In genomic region chr13:42049454-42049780, GRCh38 we compare ENCODE assay signal across 8 cellular contexts. TPM values are rescaled to one million over a fixed set of nuclear protein-coding genes. Genes with fewer than 3 reads are reported as not detected.
A peak's percentile ranks its signal among the peaks of the same experiment; 100 is the strongest.
DNase-seq lines count a peak whose midpoint lies in the region; ATAC-seq and TF ChIP-seq lines count a peak whose summit lies in the region.

No MANE protein-coding gene starts in this region.

- H3K27me3 ChIP-seq in CD8-positive, alpha-beta T cell (ENCODE audit: insufficient read depth, low read length), result no peaks in the 10 kb centered on the region
- H3K27me3 ChIP-seq in left lung (peaks cover 0 to 37% of the 10 kb centered on the region in 2 donors), transverse colon (no peaks in the 10 kb centered on the region)

- ATAC-seq in CD8-positive, alpha-beta T cell, result no peak
- ATAC-seq in HG02571 (IDR thresholded peaks at IDR 0.05; ENCODE audit: unreplicated experiment) (peak; percentile 22), left lung (peak; percentile 11)

- no peaks in the 10 kb centered on the region for H3K9me3 ChIP-seq in CD8-positive, alpha-beta T cell (ENCODE audit: low read length)
- no peaks in the 10 kb centered on the region for H3K9me3 ChIP-seq in left lung
- H3K9me3 ChIP-seq in transverse colon, result no peaks in the 10 kb centered on the region

- no peak for TF ChIP-seq CTCF in CD8-positive, alpha-beta T cell (IDR thresholded peaks at IDR 0.05)
- TF ChIP-seq CTCF in left lung (IDR thresholded peaks at IDR 0.05), result no peak
- TF ChIP-seq CTCF in transverse colon (IDR thresholded peaks at IDR 0.05), result no peak

- no peaks in the 10 kb centered on the region for H3K27me3 Mint-ChIP-seq in CD8-positive, alpha-beta T cell (ENCODE audit: low read depth)
- peaks cover 3% of the 10 kb centered on the region for H3K27me3 Mint-ChIP-seq in activated T-helper 2 cell treated with anti-CD3 and anti-CD28 coated beads, Interferon-gamma antibody, Interleukin-2, Interleukin-4, amounts not matched to agents 10 μg/mL and 5 μg/mL and 100 μg/mL, durations not matched to agents 14 hours and 24 hours and 36 hours (ENCODE audit: low read depth)

- H3K9me3 Mint-ChIP-seq in CD8-positive, alpha-beta T cell, result no peaks in the 10 kb centered on the region
- H3K9me3 Mint-ChIP-seq in activated T-helper 2 cell treated with anti-CD3 and anti-CD28 coated beads, Interferon-gamma antibody, Interleukin-2, Interleukin-4, amounts not matched to agents 10 μg/mL and 5 μg/mL and 100 μg/mL, durations not matched to agents 14 hours and 24 hours and 36 hours, result no peaks in the 10 kb centered on the region

- CTCF ChIA-PET in CD8-positive, alpha-beta T cell (lab: Charles Lee), result no interaction called here

- H3K27ac ChIP-seq in CD8-positive, alpha-beta T cell (ENCODE audit: low read depth, low read length), result no peak overlapping the region
- H3K27ac ChIP-seq in left lung (peak overlapping the region; percentile 61 to 63), transverse colon (peak overlapping the region; percentile 94 to 97 (median 94))

- peak overlapping the region; percentile 84 for H3K4me3 Mint-ChIP-seq in CD8-positive, alpha-beta T cell
- peak overlapping the region; percentile 87 for H3K4me3 Mint-ChIP-seq in activated T-helper 2 cell treated with anti-CD3 and anti-CD28 coated beads, Interferon-gamma antibody, Interleukin-2, Interleukin-4, amounts not matched to agents 10 μg/mL and 5 μg/mL and 100 μg/mL, durations not matched to agents 14 hours and 24 hours and 36 hours (ENCODE audit: low read depth)

- peaks cover 10% of the 10 kb centered on the region for H3K4me1 ChIP-seq in CD8-positive, alpha-beta T cell (ENCODE audit: insufficient read depth, low read length)
- H3K4me1 ChIP-seq in left lung, result peaks cover 12 to 24% of the 10 kb centered on the region in 2 donors
- peaks cover 0 to 19% (median 7%) of the 10 kb centered on the region in 4 donors for H3K4me1 ChIP-seq in transverse colon

- POLR2A ChIA-PET in CD8-positive, alpha-beta T cell (lab: Charles Lee), result interaction anchor here (1.1 kb wide), 1 partner anchor 89 kb away, joined by 4 read pairs; the partner anchor contains the start of gene VWA8

- H3K36me3 ChIP-seq in CD8-positive, alpha-beta T cell (ENCODE audit: insufficient read depth, low read length), result no peaks in the 10 kb centered on the region
- H3K36me3 ChIP-seq in left lung (no peaks in the 10 kb centered on the region), transverse colon (no peaks in the 10 kb centered on the region)

- TF ChIP-seq EP300 in transverse colon (IDR thresholded peaks at IDR 0.05; ENCODE audit: low read depth), result no peak

- peaks cover 14% of the 10 kb centered on the region for H3K4me1 Mint-ChIP-seq in CD8-positive, alpha-beta T cell (ENCODE audit: low read depth)
- H3K4me1 Mint-ChIP-seq in activated T-helper 2 cell treated with anti-CD3 and anti-CD28 coated beads, Interferon-gamma antibody, Interleukin-2, Interleukin-4, amounts not matched to agents 10 μg/mL and 5 μg/mL and 100 μg/mL, durations not matched to agents 14 hours and 24 hours and 36 hours (ENCODE audit: low read depth), result peaks cover 29% of the 10 kb centered on the region

- peak overlapping the region; percentile 55 for H3K27ac Mint-ChIP-seq in CD8-positive, alpha-beta T cell
- peak overlapping the region; percentile 28 for H3K27ac Mint-ChIP-seq in activated T-helper 2 cell treated with anti-CD3 and anti-CD28 coated beads, Interferon-gamma antibody, Interleukin-2, Interleukin-4, amounts not matched to agents 10 μg/mL and 5 μg/mL and 100 μg/mL, durations not matched to agents 14 hours and 24 hours and 36 hours

- no peak for TF ChIP-seq POLR2A in transverse colon (IDR thresholded peaks at IDR 0.05)

- WGBS in transverse colon (ENCODE audit: low coverage in 1 of 2), 2 donors, result 4 to 30% methylated on average over 1 to 11 of the region's 11 CpGs

- intact Hi-C loops in CD8-positive, alpha-beta T cell (cut with DNase I, micrococcal nuclease), result loop anchor here (2.0 to 10.0 kb wide), 9 partner anchors 89 to 1262 kb away; partner anchors contain the start of genes AKAP11 (in 1 of the 2), KBTBD6 (in 1 of the 2), KBTBD7 (in 1 of the 2) and RGCC (in 1 of the 2)
- intact Hi-C loops in activated T-helper 2 cell treated with anti-CD3 and anti-CD28 coated beads, Interferon-gamma antibody, Interleukin-2, Interleukin-4, amounts not matched to agents 10 μg/mL and 5 μg/mL and 100 μg/mL, durations not matched to agents 14 hours and 24 hours and 36 hours (cut with micrococcal nuclease), result loop anchor here (2.0 to 10.0 kb wide), 6 partner anchors 89 to 735 kb away; partner anchors contain the start of genes AKAP11, NAA16, RGCC and VWA8
- intact Hi-C loops in left lung (cut with DNase I), result loop anchor here in 1 of 2 donors (10.0 kb wide), 1 partner anchor 385 kb away; no protein-coding TSS in a partner anchor
- intact Hi-C loops in transverse colon (cut with DNase I; ENCODE audit: low total_unique reads), result no loop called here

- in situ Hi-C loops in transverse colon (cut with MboI; ENCODE audit: low pct_ligation_motif_present in 1 of 4, low pct_unique_long_range_greater_than_20kb in 1 of 4, low sequenced_read_pairs in 3 of 4), result loop anchor here in 1 of 4 donors (25.0 kb wide), 1 partner anchor 137 kb away; no protein-coding TSS in a partner anchor

- no peaks in the 10 kb centered on the region for H3K36me3 Mint-ChIP-seq in CD8-positive, alpha-beta T cell
- H3K36me3 Mint-ChIP-seq in activated T-helper 2 cell treated with anti-CD3 and anti-CD28 coated beads, Interferon-gamma antibody, Interleukin-2, Interleukin-4, amounts not matched to agents 10 μg/mL and 5 μg/mL and 100 μg/mL, durations not matched to agents 14 hours and 24 hours and 36 hours (ENCODE audit: low read depth), result peaks cover 18% of the 10 kb centered on the region

- DNase-seq in CD8-positive, alpha-beta T cell, result no peak
- no peak for DNase-seq in activated T-helper 2 cell treated with anti-CD3 and anti-CD28 coated beads, Interferon-gamma antibody, Interleukin-2, Interleukin-4, amounts not matched to agents 10 μg/mL and 5 μg/mL and 100 μg/mL, durations not matched to agents 14 hours and 24 hours and 36 hours (ENCODE audit: low spot score)
- DNase-seq in left lung, result no peak
- DNase-seq in transverse colon, result no peak
- DNase-seq in cortex of kidney (lab: John Stamatoyannopoulos, UW), result no peak
- no peak for DNase-seq in NCI-H187 treated with DMSO at 0.1 percent for 48 hours (lab: John Stamatoyannopoulos, UW)
- DNase-seq in HT-29 (ENCODE audit: low spot score), result no peak

- H3K4me3 ChIP-seq in CD8-positive, alpha-beta T cell (ENCODE audit: low read depth, low read length), result peak overlapping the region; percentile 83
- peak overlapping the region; percentile 57 to 92 for H3K4me3 ChIP-seq in left lung
- H3K4me3 ChIP-seq in transverse colon, result peak overlapping the region; percentile 6 to 93 (median 88)

RNA-seq across cellular contexts. Expression of gene DGKH, which starts 1.0 kb away (rescaled TPM):
- total RNA-seq in CD8-positive, alpha-beta T cell, result 1 to 10 TPM; 5.2 to 5.4 TPM
- 13.7 and 15.1 TPM in 2 replicates for total RNA-seq in activated T-helper 2 cell treated with anti-CD3 and anti-CD28 coated beads, Interferon-gamma antibody, Interleukin-2, Interleukin-4, amounts not matched to agents 10 μg/mL and 5 μg/mL and 100 μg/mL, durations not matched to agents 14 hours and 24 hours and 36 hours
- total RNA-seq in left lung (10 to 100 TPM; 15.4 to 17.1 TPM), transverse colon (10 to 100 TPM; 19.4 to 35.6 (median 25.0) TPM)
- total RNA-seq in HT-29 (2014; rRNA removed; shearing (Covaris generic)), result 22.3 and 25.1 TPM in 2 replicates
